ENCODE assay signal across 13 cellular contexts in the genomic region with DNA sequence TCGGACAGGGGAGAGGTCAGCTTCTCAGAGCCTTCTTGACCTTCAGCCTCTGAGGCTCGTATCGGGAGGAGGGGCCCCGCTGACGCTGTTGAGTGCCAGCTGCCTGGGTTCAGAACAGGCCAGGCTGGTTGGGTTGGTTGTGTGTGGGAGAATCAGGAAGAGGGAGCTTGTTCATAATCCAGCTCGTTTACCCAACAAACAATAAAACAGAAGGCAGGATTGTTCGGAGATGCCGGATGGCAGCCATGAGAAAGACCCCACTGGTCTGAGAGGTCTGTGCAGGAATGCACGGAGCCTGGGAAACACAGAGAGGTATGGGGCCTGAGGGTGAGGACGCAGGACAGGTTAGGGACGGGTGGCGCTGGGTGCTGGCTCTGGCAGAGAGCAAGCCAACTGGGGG. TPM values are rescaled to one million over a fixed set of nuclear protein-coding genes. Genes with fewer than 3 reads are reported as not detected.
DNase-seq lines count a peak whose midpoint lies in the region; ATAC-seq and TF ChIP-seq lines count a peak whose summit lies in the region.
"Had no signal": no experiment of that assay in that cellular context is flagged by ENCODE, and none has a peak within 500 bp of the region (broad histone marks: within the 10 kb centered on the region; RNA-seq: fewer than 3 reads in every experiment).

No MANE protein-coding gene starts in this region.

- H3K27ac ChIP-seq in C4-2B, result peak overlapping the region; percentile 96
- H3K27ac ChIP-seq in foreskin keratinocyte, result no peak overlapping the region
- H3K27ac ChIP-seq in neuronal stem cell (replicated peaks; ENCODE audit: low read length), result no peak overlapping the region
- H3K27ac ChIP-seq: vagina had no signal

- H3K27ac Mint-ChIP-seq in HFFc6, result no peak overlapping the region

- H3K4me2 ChIP-seq in neuronal stem cell (ENCODE audit: insufficient read depth, low read length, poor library complexity, severe bottlenecking), result no peak overlapping the region

- no peak overlapping the region for H2AFZ ChIP-seq in neuronal stem cell (ENCODE audit: low read length)

- no peak overlapping the region for H3K4me3 ChIP-seq in neuronal stem cell (ENCODE audit: low read length in 2 of 2)

- no peak overlapping the region for H3K4me3 Mint-ChIP-seq in HFFc6

- H2BK120ac ChIP-seq in neuronal stem cell (ENCODE audit: low read depth, low read length), result peak overlapping the region; percentile 47

- H3K14ac ChIP-seq in neuronal stem cell (ENCODE audit: low read length), result no peak overlapping the region

- ATAC-seq in foreskin keratinocyte (peak; percentile 10), HG02571 (IDR thresholded peaks at IDR 0.05; ENCODE audit: unreplicated experiment) (no peak), HG02884 (IDR thresholded peaks at IDR 0.05; ENCODE audit: unreplicated experiment) (no peak)

- peaks cover 8% of the 10 kb centered on the region; the same call in 1 of the 2 replicates for H3K9me3 Mint-ChIP-seq in HFFc6

- H3K4me1 Mint-ChIP-seq in HFFc6 (ENCODE audit: low read depth), result peaks cover 31% of the 10 kb centered on the region

- no peak overlapping the region for H2BK15ac ChIP-seq in neuronal stem cell (ENCODE audit: low read length)

- no peak overlapping the region for H3K9ac ChIP-seq in neuronal stem cell (ENCODE audit: low read depth, low read length, poor library complexity)

- H2BK12ac ChIP-seq in neuronal stem cell (ENCODE audit: low read length), result no peak overlapping the region

- DNase-seq in NCI-H510A (lab: John Stamatoyannopoulos, UW) (peak; percentile 72), foreskin keratinocyte (peak; percentile 14 to 40), neuronal stem cell (ENCODE audit: low spot score) (no peak), NCI-H1048 (lab: John Stamatoyannopoulos, UW) (no peak), HFFc6 (no peak)
- DNase-seq: activated CD4-positive, alpha-beta T cell treated with anti-CD3 and anti-CD28 coated beads for 1 hour; activated T-cell treated with anti-CD3 and anti-CD28 coated beads, Interleukin-2, amount 50 U/mL, for 1 hour; Karpas-422; NCI-H2081 had no signal

- H3K18ac ChIP-seq in neuronal stem cell (ENCODE audit: low read length), result peak overlapping the region; percentile 54

- peak overlapping the region; percentile 57 for H2AK5ac ChIP-seq in neuronal stem cell (ENCODE audit: low read depth, low read length)

- no peak for TF ChIP-seq CTCF in C4-2B (conservative IDR thresholded peaks at IDR 0.05)
- no peak for TF ChIP-seq CTCF in foreskin keratinocyte (conservative IDR thresholded peaks at IDR 0.05)
- TF ChIP-seq CTCF in HFFc6 (IDR thresholded peaks at IDR 0.05), result no peak

- no peak overlapping the region for H2BK5ac ChIP-seq in neuronal stem cell (ENCODE audit: low read length)

- H4K91ac ChIP-seq in neuronal stem cell (ENCODE audit: low read depth, low read length, poor library complexity), result no peak overlapping the region

- H3K9me3 ChIP-seq in neuronal stem cell (replicated peaks in 1 of 2; ENCODE audit: control insufficient read depth in 2 of 2, insufficient read depth in 1 of 2, low read depth in 1 of 2, low read length in 2 of 2), result no peaks in the 10 kb centered on the region
- H3K9me3 ChIP-seq: vagina had no signal

- no peak overlapping the region for H3K23ac ChIP-seq in neuronal stem cell (ENCODE audit: low read depth, low read length, poor library complexity)

- no peaks in the 10 kb centered on the region for H3K27me3 ChIP-seq in foreskin keratinocyte
- H3K27me3 ChIP-seq in neuronal stem cell (ENCODE audit: control insufficient read depth in 3 of 3, insufficient read depth in 3 of 3, low read depth in 1 of 3, low read length in 3 of 3), result peaks cover 0 to 3% (median 0%) of the 10 kb centered on the region in 3 experiments
- H3K27me3 ChIP-seq: vagina had no signal

- no peaks in the 10 kb centered on the region for H3K79me1 ChIP-seq in neuronal stem cell (ENCODE audit: low read depth, low read length)

- peaks cover 27% of the 10 kb centered on the region for H3K27me3 Mint-ChIP-seq in HFFc6 (ENCODE audit: insufficient read depth)

- no peaks in the 10 kb centered on the region for H3K36me3 ChIP-seq in neuronal stem cell (replicated peaks in 1 of 2; ENCODE audit: control insufficient read depth in 2 of 2, insufficient read depth in 2 of 2, low read length in 2 of 2)
- H3K36me3 ChIP-seq: vagina had no signal

- peaks cover under 1% of the 10 kb centered on the region; the same call in 1 of the 2 replicates for H3K36me3 Mint-ChIP-seq in HFFc6 (ENCODE audit: low read depth)

- no peak overlapping the region for H3K4ac ChIP-seq in neuronal stem cell (ENCODE audit: low read length)

- no peak overlapping the region for H4K8ac ChIP-seq in neuronal stem cell (ENCODE audit: low read depth, low read length)

- WGBS in neuronal stem cell (ENCODE audit: extremely low coverage in 2 of 2, insufficient read length in 2 of 2, insufficient replicate concordance in 1 of 2), 2 donors, result no CpG with 5 or more reads among the region's 12 CpGs

- H3K4me1 ChIP-seq in foreskin keratinocyte, result peaks cover 5% of the 10 kb centered on the region
- peaks cover 0 to 15% of the 10 kb centered on the region in 2 donors for H3K4me1 ChIP-seq in neuronal stem cell (ENCODE audit: control insufficient read depth in 2 of 2, insufficient read depth in 1 of 2, low read depth in 1 of 2, low read length in 2 of 2)

RNA-seq across cellular contexts. Expression of a gene that starts 31.6 kb away (rescaled TPM):
- total RNA-seq in foreskin keratinocyte, result 1.5 TPM in 2 replicates
- 0.17 and 0.32 TPM in 2 replicates for polyA plus RNA-seq in foreskin keratinocyte
- polyA plus RNA-seq in neuronal stem cell (2013, experiment 1 of 2), result 5.0 TPM
- 5.0 TPM for polyA plus RNA-seq in neuronal stem cell (2013, experiment 2 of 2)
- 1 to 10 TPM in 3 of 6 experiments, under 1 TPM in 3; 0.77 to 2.0 (median 1.0) TPM for total RNA-seq in HFFc6 (2021; fragmentation: NEBNext Ultra II Directional; extraction: Animal tissue kit (Norgen Biotek cat#: 25700))

Comparison
In these comparisons a context has a peak if more than half of its experiments do, and no peak if none do; other contexts are left out.
1. DNase-seq: peak in NCI-H510A (single experiment) and foreskin keratinocyte (2 of 2); none in neuronal stem cell (single experiment), NCI-H1048 (single experiment) and HFFc6 (single experiment).